In genomic region chr1:154556422-154556821, GRCh38 we compare ENCODE assay signal across 6 cellular contexts. TPM values are rescaled to one million over a fixed set of nuclear protein-coding genes. Genes with fewer than 3 reads are reported as not detected.
DNase-seq lines count a peak whose midpoint lies in the region; ATAC-seq and TF ChIP-seq lines count a peak whose summit lies in the region.

No MANE protein-coding gene starts in this region.

- H3K27me3 ChIP-seq in testis = no peaks in the 10 kb centered on the region

- DNase-seq in activated CD4-positive, alpha-beta T cell treated with anti-CD3 and anti-CD28 coated beads for 36 hours = no peak
- DNase-seq in activated CD4-positive, alpha-beta T cell treated with anti-CD3 and anti-CD28 coated beads, Interleukin-2, amount 50 U/mL, for 1 hour = no peak
- DNase-seq in fibroblast of peridontal ligament (ENCODE audit: extremely low read depth) (peak; percentile 23), testis (peak; percentile 43), NCI-H82 treated with DMSO at 0.1 percent for 48 hours (lab: John Stamatoyannopoulos, UW; ENCODE audit: unreplicated experiment) (no peak), NCI-H128 (lab: John Stamatoyannopoulos, UW; ENCODE audit: unreplicated experiment) (no peak)

- POLR2A ChIA-PET in activated CD4-positive, alpha-beta T cell treated with anti-CD3 and anti-CD28 coated beads for 36 hours (lab: Charles Lee) = no interaction called here

- H3K27me3 Mint-ChIP-seq in activated CD4-positive, alpha-beta T cell treated with anti-CD3 and anti-CD28 coated beads for 36 hours = no peaks in the 10 kb centered on the region

- intact Hi-C loops in activated CD4-positive, alpha-beta T cell treated with anti-CD3 and anti-CD28 coated beads for 36 hours (cut with DNase I, micrococcal nuclease) = loop anchor here (5.0 kb wide), 2 partner anchors 201 to 401 kb away; partner anchors contain the start of gene PBXIP1 (in 1 of the 2)
- intact Hi-C loops in testis (cut with DNase I; ENCODE audit: low total_unique reads) = no loop called here

- WGBS in testis, 2 donors = 10% methylated on average over 1 to 4 of the region's 4 CpGs

- CTCF ChIA-PET in activated CD4-positive, alpha-beta T cell treated with anti-CD3 and anti-CD28 coated beads for 36 hours (lab: Charles Lee) = interaction anchor here (1.3 to 4.0 kb wide), 2 partner anchors 10 to 77 kb away, joined by 3 to 22 read pairs; no protein-coding TSS in a partner anchor

- H3K4me3 Mint-ChIP-seq in activated CD4-positive, alpha-beta T cell treated with anti-CD3 and anti-CD28 coated beads for 36 hours = peak overlapping the region; percentile 93

- TF ChIP-seq CTCF in testis (IDR thresholded peaks at IDR 0.05) = no peak

- H3K4me1 ChIP-seq in testis = peaks cover 17% of the 10 kb centered on the region

- H3K27ac Mint-ChIP-seq in activated CD4-positive, alpha-beta T cell treated with anti-CD3 and anti-CD28 coated beads for 36 hours = peak overlapping the region; percentile 34

- H3K4me3 ChIP-seq in testis = no peak overlapping the region

- H3K4me1 Mint-ChIP-seq in activated CD4-positive, alpha-beta T cell treated with anti-CD3 and anti-CD28 coated beads for 36 hours = peaks cover 20% of the 10 kb centered on the region

- H3K9me3 ChIP-seq in testis = no peaks in the 10 kb centered on the region

- H3K36me3 Mint-ChIP-seq in activated CD4-positive, alpha-beta T cell treated with anti-CD3 and anti-CD28 coated beads for 36 hours (ENCODE audit: low read depth) = peaks cover 39% of the 10 kb centered on the region

- no peak for TF ChIP-seq POLR2A in testis (IDR thresholded peaks at IDR 0.05)

- no peak for ATAC-seq in activated CD4-positive, alpha-beta T cell treated with anti-CD3 and anti-CD28 coated beads for 36 hours

- no peaks in the 10 kb centered on the region for H3K36me3 ChIP-seq in testis (ENCODE audit: low read depth, missing control alignments)

- H3K9me3 Mint-ChIP-seq in activated CD4-positive, alpha-beta T cell treated with anti-CD3 and anti-CD28 coated beads for 36 hours (ENCODE audit: low read depth) = no peaks in the 10 kb centered on the region

- peak overlapping the region in 1 of 2 donors; percentile 38 for H3K27ac ChIP-seq in testis

RNA-seq across cellular contexts. Expression of gene UBE2Q1, which starts 2.0 kb away (rescaled TPM):
- 100 to 1,000 TPM in 1 of 2 experiments, 10 to 100 TPM in 1; 89.3 to 101 TPM for total RNA-seq in activated CD4-positive, alpha-beta T cell treated with anti-CD3 and anti-CD28 coated beads for 36 hours
- 10 to 100 TPM; 63.5 to 65.2 TPM for total RNA-seq in testis
- 128 TPM for polyA plus RNA-seq in testis (ENCODE audit: insufficient read depth, low read depth, low replicate concordance)

RNA-seq across cellular contexts. Expression of gene CHRNB2, which starts 11.2 kb away (rescaled TPM):
- total RNA-seq in activated CD4-positive, alpha-beta T cell treated with anti-CD3 and anti-CD28 coated beads for 36 hours = under 1 TPM in 1 of 2 experiments, not detected in 1; 0.07 TPM
- total RNA-seq in testis = 1 to 10 TPM; 1.2 to 1.3 TPM
- polyA plus RNA-seq in testis (ENCODE audit: insufficient read depth, low read depth, low replicate concordance) = 1.3 TPM

RNA-seq across cellular contexts. Expression of gene ADAR, which starts 51.6 kb away (rescaled TPM):
- total RNA-seq in activated CD4-positive, alpha-beta T cell treated with anti-CD3 and anti-CD28 coated beads for 36 hours = 100 to 1,000 TPM; 310 to 332 TPM
- total RNA-seq in testis = 100 to 1,000 TPM; 168 to 181 TPM
- 94.4 TPM for polyA plus RNA-seq in testis (ENCODE audit: insufficient read depth, low read depth, low replicate concordance)

RNA-seq across cellular contexts. Expression of gene SHE, which starts 54.2 kb away (rescaled TPM):
- total RNA-seq in activated CD4-positive, alpha-beta T cell treated with anti-CD3 and anti-CD28 coated beads for 36 hours = under 1 TPM in 1 of 2 experiments, not detected in 1; 0.04 TPM
- 10 to 100 TPM; 53.7 to 57.9 TPM for total RNA-seq in testis
- 50.9 TPM for polyA plus RNA-seq in testis (ENCODE audit: insufficient read depth, low read depth, low replicate concordance)

RNA-seq across cellular contexts. Expression of gene TDRD10, which starts 54.4 kb away (rescaled TPM):
- not detected for total RNA-seq in activated CD4-positive, alpha-beta T cell treated with anti-CD3 and anti-CD28 coated beads for 36 hours
- total RNA-seq in testis = 10 to 100 TPM; 50.9 to 60.3 TPM
- 123 TPM for polyA plus RNA-seq in testis (ENCODE audit: insufficient read depth, low read depth, low replicate concordance)

Comparison
In these comparisons a context has a peak if more than half of its experiments do, and no peak if none do; other contexts are left out.
1. DNase-seq: peak in fibroblast of peridontal ligament (single experiment) and testis (single experiment); none in activated CD4-positive, alpha-beta T cell treated with anti-CD3 and anti-CD28 coated beads for 36 hours (single experiment), activated CD4-positive, alpha-beta T cell treated with anti-CD3 and anti-CD28 coated beads, Interleukin-2, amount 50 U/mL, for 1 hour (single experiment), NCI-H82 treated with DMSO at 0.1 percent for 48 hours (single experiment) and NCI-H128 (single experiment).